ENCODE assay signal across 11 cellular contexts in the genomic region with DNA sequence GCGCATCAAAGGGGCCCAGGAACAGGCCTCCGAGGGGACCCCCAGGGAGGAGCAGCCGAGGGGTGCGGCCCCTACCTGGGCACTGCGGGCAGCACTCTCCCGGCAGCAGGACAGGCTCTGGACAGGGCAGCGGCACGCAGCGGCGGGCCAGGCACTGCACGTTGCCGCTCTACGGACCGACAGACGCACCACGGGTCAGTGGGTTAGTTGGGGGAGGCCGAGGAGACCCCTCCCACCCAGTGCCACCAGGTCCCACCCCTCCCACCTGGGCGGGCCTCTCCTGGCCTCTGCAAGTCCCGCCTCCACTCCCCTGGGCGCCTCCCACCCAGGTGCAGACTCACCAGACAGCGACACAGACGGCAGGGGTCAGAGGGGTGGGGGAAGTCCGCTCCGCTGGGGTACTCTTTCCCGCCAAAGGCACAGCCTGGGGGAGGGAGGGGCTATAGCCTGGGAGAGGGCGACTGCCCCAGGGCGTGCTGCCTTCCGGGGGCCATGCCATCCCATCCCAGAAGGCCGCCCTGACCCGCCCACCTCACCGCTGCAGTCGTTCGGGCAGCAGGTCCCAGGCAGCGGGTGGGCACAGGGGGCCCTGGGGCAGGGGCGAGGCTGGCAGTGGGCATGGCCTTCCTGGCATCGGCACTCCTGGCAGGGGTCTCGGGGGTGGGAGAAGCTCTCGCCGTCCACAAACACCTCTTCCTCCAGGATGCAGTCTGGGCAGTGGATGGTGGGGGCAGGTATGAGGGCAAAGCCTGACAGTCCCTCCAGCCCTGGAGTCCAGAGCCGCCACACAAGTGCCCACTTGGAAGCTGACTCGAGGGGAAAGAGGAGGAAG.
DNase-seq lines count a peak whose midpoint lies in the region; ATAC-seq and TF ChIP-seq lines count a peak whose summit lies in the region.
"Had no signal": no experiment of that assay in that cellular context is flagged by ENCODE, and none has a peak within 500 bp of the region (broad histone marks: within the 10 kb centered on the region; RNA-seq: fewer than 3 reads in every experiment).

No MANE protein-coding gene starts in this region.

- H3K36me3 Mint-ChIP-seq in stimulated activated memory B cell treated with anti-CD40 and anti-IgM and Interleukin-4, amounts not matched to agents 10 μg/mL and 1 μg/mL and 100 μg/mL, for 72 hours, result no peaks in the 10 kb centered on the region

- no peaks in the 10 kb centered on the region for H3K4me1 Mint-ChIP-seq in stimulated activated memory B cell treated with anti-CD40 and anti-IgM and Interleukin-4, amounts not matched to agents 10 μg/mL and 1 μg/mL and 100 μg/mL, for 72 hours
- H3K4me1 Mint-ChIP-seq: neural crest cell had no signal

- no peak for TF ChIP-seq POLR2A in erythroblast (IDR thresholded peaks at IDR 0.05; ENCODE audit: low read length)

- DNase-seq in NCI-H748 (lab: John Stamatoyannopoulos, UW; ENCODE audit: unreplicated experiment), result peak; percentile 65
- no peak for DNase-seq in NCI-H748 treated with DMSO at 0.1 percent for 48 hours (lab: John Stamatoyannopoulos, UW)
- DNase-seq in activated naive CD4-positive, alpha-beta T cell treated with Interleukin-2 at 50 U/mL for 16 hours, result peak; percentile 33
- DNase-seq in erythroblast (lab: John Stamatoyannopoulos, UW), result no peak
- DNase-seq in activated CD4-positive, alpha-beta T cell treated with anti-CD3 and anti-CD28 coated beads, Interleukin-2, amount 50 U/mL, for 48 hours, result no peak
- DNase-seq in NCI-H524 treated with DMSO at 0.1 percent for 48 hours (lab: John Stamatoyannopoulos, UW), result no peak
- DNase-seq: activated CD4-positive, alpha-beta T cell treated with anti-CD3 and anti-CD28 coated beads for 48 hours; NCI-H2107 had no signal

- peaks cover 9% of the 10 kb centered on the region for H3K27me3 Mint-ChIP-seq in stimulated activated memory B cell treated with anti-CD40 and anti-IgM and Interleukin-4, amounts not matched to agents 10 μg/mL and 1 μg/mL and 100 μg/mL, for 72 hours

- no peaks in the 10 kb centered on the region for H3K9me3 Mint-ChIP-seq in stimulated activated memory B cell treated with anti-CD40 and anti-IgM and Interleukin-4, amounts not matched to agents 10 μg/mL and 1 μg/mL and 100 μg/mL, for 72 hours
- H3K9me3 Mint-ChIP-seq: neural crest cell had no signal

- ATAC-seq in stimulated activated memory B cell treated with anti-CD40 and anti-IgM and Interleukin-4, amounts not matched to agents 10 μg/mL and 1 μg/mL and 100 μg/mL, for 72 hours, result peak; percentile 47

- no peak overlapping the region for H3K27ac Mint-ChIP-seq in stimulated activated memory B cell treated with anti-CD40 and anti-IgM and Interleukin-4, amounts not matched to agents 10 μg/mL and 1 μg/mL and 100 μg/mL, for 72 hours

- no peak overlapping the region for H3K4me3 Mint-ChIP-seq in stimulated activated memory B cell treated with anti-CD40 and anti-IgM and Interleukin-4, amounts not matched to agents 10 μg/mL and 1 μg/mL and 100 μg/mL, for 72 hours
- H3K4me3 Mint-ChIP-seq: neural crest cell had no signal

- peak overlapping the region; percentile 31 for H3K4me3 ChIP-seq in iPS-11a (ENCODE audit: low read depth, low read length)

Comparison
In these comparisons a context has a peak if more than half of its experiments do, and no peak if none do; other contexts are left out.
1. DNase-seq: peak in NCI-H748 (single experiment) and activated naive CD4-positive, alpha-beta T cell treated with Interleukin-2 at 50 U/mL for 16 hours (single experiment); none in NCI-H748 treated with DMSO at 0.1 percent for 48 hours (single experiment), erythroblast (0 of 2), activated CD4-positive, alpha-beta T cell treated with anti-CD3 and anti-CD28 coated beads, Interleukin-2, amount 50 U/mL, for 48 hours (0 of 2) and NCI-H524 treated with DMSO at 0.1 percent for 48 hours (single experiment).